19 cellular contexts compared by ENCODE assay signal in the genomic region with DNA sequence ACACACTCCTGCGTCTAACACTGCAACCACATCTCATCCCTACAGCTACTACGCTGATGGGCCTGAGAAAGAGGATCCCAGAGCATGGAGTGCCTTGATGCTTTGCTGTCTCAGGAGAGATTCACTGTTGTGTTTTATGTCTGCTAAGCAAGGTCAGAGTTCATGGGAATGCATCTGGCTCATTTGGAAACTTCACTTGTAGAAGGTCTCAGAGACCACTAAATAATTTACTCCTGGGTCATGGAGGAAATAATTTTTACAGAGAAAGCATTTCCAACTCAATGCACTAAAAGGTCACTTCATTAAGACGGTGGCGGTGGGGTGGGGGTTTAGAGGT.
"Had no signal": no experiment of that assay in that cellular context is flagged by ENCODE, and none has a peak within 500 bp of the region (broad histone marks: within the 10 kb centered on the region; RNA-seq: fewer than 3 reads in every experiment).

No MANE protein-coding gene starts in this region.

- ATAC-seq: gastroesophageal sphincter had no signal

- H3K27ac Mint-ChIP-seq: activated CD8-positive, alpha-beta memory T cell treated with anti-CD3 and anti-CD28 coated beads, Interleukin-2, amount 10 ng/mL, durations not matched to agents 7 days and 5 days; activated naive CD4-positive, alpha-beta T cell treated with anti-CD3 and anti-CD28 coated beads, Interleukin-2, amount 50 U/mL, for 24 hours; activated T-cell treated with anti-CD3 and anti-CD28 coated beads, Interleukin-2, amount 50 U/mL, for 24 hours; naive thymus-derived CD4-positive, alpha-beta T cell; T-helper 2 cell treated with Interferon-gamma antibody and Interleukin-4, amounts not matched to agents 5 μg/mL and 100 μg/mL, for 36 hours had no signal

- H3K27ac ChIP-seq: epithelial cell of prostate, gastroesophageal sphincter, hepatocyte, ovary, thyroid gland, uterus had no signal

- H3K4me3 Mint-ChIP-seq: activated CD8-positive, alpha-beta memory T cell treated with anti-CD3 and anti-CD28 coated beads, Interleukin-2, amount 10 ng/mL, durations not matched to agents 7 days and 5 days; activated naive CD4-positive, alpha-beta T cell treated with anti-CD3 and anti-CD28 coated beads, Interleukin-2, amount 50 U/mL, for 24 hours; activated T-cell treated with anti-CD3 and anti-CD28 coated beads, Interleukin-2, amount 50 U/mL, for 24 hours; T-helper 2 cell treated with Interferon-gamma antibody and Interleukin-4, amounts not matched to agents 5 μg/mL and 100 μg/mL, for 36 hours had no signal

- H3K4me3 ChIP-seq: hepatocyte, ovary, thyroid gland, uterus had no signal

- H3K36me3 Mint-ChIP-seq: activated CD8-positive, alpha-beta memory T cell treated with anti-CD3 and anti-CD28 coated beads, Interleukin-2, amount 10 ng/mL, durations not matched to agents 7 days and 5 days; activated naive CD4-positive, alpha-beta T cell treated with anti-CD3 and anti-CD28 coated beads, Interleukin-2, amount 50 U/mL, for 24 hours; naive thymus-derived CD4-positive, alpha-beta T cell had no signal

- H3K9me3 ChIP-seq: gastroesophageal sphincter, ovary, thyroid gland, uterus had no signal

- DNase-seq: activated CD4-positive, alpha-beta T cell treated with anti-CD3 and anti-CD28 coated beads, Interleukin-2, amount 50 U/mL, for 48 hours; activated CD4-positive, CD25-positive, alpha-beta regulatory T cell treated with anti-CD3 and anti-CD28 coated beads, Interleukin-2, amount 50 U/mL, for 72 hours; activated effector memory CD4-positive, alpha-beta T cell treated with Interleukin-2 at 50 U/mL for 16 hours; cortex of kidney; effector CD8-positive, alpha-beta T cell; kidney glomerular epithelial cell; naive thymus-derived CD4-positive, alpha-beta T cell; ovary; stimulated activated CD4-positive, alpha-beta T cell treated with anti-CD3 and anti-CD28 coated beads, Interleukin-15, amount 100 ng/mL, for 24 hours; stimulated activated CD4-positive, alpha-beta T cell treated with anti-CD3 and anti-CD28 coated beads, Interleukin-4, amount 100 ng/mL, for 24 hours; thyroid gland; uterus had no signal

- H3K9me3 Mint-ChIP-seq: activated naive CD4-positive, alpha-beta T cell treated with anti-CD3 and anti-CD28 coated beads, Interleukin-2, amount 50 U/mL, for 24 hours; activated T-cell treated with anti-CD3 and anti-CD28 coated beads, Interleukin-2, amount 50 U/mL, for 24 hours; T-helper 2 cell treated with Interferon-gamma antibody and Interleukin-4, amounts not matched to agents 5 μg/mL and 100 μg/mL, for 36 hours had no signal

- H3K36me3 ChIP-seq: gastroesophageal sphincter, ovary, thyroid gland, uterus had no signal

- H3K27me3 ChIP-seq: gastroesophageal sphincter, ovary, thyroid gland, uterus had no signal
